1 cellular context compared by ENCODE assay signal in genomic region chr5:151196556-151197290, GRCh38.
TF ChIP-seq lines count a peak whose summit lies in the region.

No MANE protein-coding gene starts in this region.

TF ChIP-seq in GM23338, 12 proteins besides CTCF, POLR2A, EP300 and RAD21 (continued from another document):
- TF ChIP-seq ZNF462 (CRISPR knock-in tag; IDR thresholded peaks at IDR 0.05): no peak
- TF ChIP-seq EZH2 (IDR thresholded peaks at IDR 0.05; ENCODE audit: low read depth, unreplicated experiment): no peak
- no peak for TF ChIP-seq CREB1 (CRISPR knock-in tag; IDR thresholded peaks at IDR 0.05; ENCODE audit: low read depth)
- no peak for TF ChIP-seq EZH2phosphoT487 (IDR thresholded peaks at IDR 0.05; ENCODE audit: unreplicated experiment)
- no peak for TF ChIP-seq JUNB (IDR thresholded peaks at IDR 0.05; ENCODE audit: unreplicated experiment)
- TF ChIP-seq, protein P1, sequence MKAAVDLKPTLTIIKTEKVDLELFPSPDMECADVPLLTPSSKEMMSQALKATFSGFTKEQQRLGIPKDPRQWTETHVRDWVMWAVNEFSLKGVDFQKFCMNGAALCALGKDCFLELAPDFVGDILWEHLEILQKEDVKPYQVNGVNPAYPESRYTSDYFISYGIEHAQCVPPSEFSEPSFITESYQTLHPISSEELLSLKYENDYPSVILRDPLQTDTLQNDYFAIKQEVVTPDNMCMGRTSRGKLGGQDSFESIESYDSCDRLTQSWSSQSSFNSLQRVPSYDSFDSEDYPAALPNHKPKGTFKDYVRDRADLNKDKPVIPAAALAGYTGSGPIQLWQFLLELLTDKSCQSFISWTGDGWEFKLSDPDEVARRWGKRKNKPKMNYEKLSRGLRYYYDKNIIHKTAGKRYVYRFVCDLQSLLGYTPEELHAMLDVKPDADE (IDR thresholded peaks at IDR 0.05): no peak
